Comparison of ENCODE assay signal across 1 cellular context in genomic region chr20:38446441-38447209, GRCh38.
A peak's percentile ranks its signal among the peaks of the same experiment; 100 is the strongest.
TF ChIP-seq lines count a peak whose summit lies in the region.

No MANE protein-coding gene starts in this region.

TF ChIP-seq in HepG2, 621 proteins besides CTCF, POLR2A, EP300 and RAD21 (continued from another document and continues in another):
- TF ChIP-seq, protein P1, sequence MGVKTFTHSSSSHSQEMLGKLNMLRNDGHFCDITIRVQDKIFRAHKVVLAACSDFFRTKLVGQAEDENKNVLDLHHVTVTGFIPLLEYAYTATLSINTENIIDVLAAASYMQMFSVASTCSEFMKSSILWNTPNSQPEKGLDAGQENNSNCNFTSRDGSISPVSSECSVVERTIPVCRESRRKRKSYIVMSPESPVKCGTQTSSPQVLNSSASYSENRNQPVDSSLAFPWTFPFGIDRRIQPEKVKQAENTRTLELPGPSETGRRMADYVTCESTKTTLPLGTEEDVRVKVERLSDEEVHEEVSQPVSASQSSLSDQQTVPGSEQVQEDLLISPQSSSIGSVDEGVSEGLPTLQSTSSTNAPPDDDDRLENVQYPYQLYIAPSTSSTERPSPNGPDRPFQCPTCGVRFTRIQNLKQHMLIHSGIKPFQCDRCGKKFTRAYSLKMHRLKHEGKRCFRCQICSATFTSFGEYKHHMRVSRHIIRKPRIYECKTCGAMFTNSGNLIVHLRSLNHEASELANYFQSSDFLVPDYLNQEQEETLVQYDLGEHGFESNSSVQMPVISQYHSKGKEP (CRISPR knock-in tag; IDR thresholded peaks at IDR 0.05): peak; percentile 94
- TF ChIP-seq GLI4 (CRISPR knock-in tag; IDR thresholded peaks at IDR 0.05; ENCODE audit: borderline replicate concordance): peak; percentile 99; the same call in 1 of the 2 replicates
- TF ChIP-seq ZFP36 (IDR thresholded peaks at IDR 0.05; ENCODE audit: borderline replicate concordance, low read depth, low read length, partially characterized antibody): peak; percentile 26
- TF ChIP-seq SRSF1 (optimal IDR thresholded peaks at IDR 0.05; ENCODE audit: low read depth, low read length): peak; percentile 92
- TF ChIP-seq ZNF317 (CRISPR knock-in tag; IDR thresholded peaks at IDR 0.05): peak; percentile 91
- peak; percentile 97; the same call in 1 of the 2 replicates for TF ChIP-seq ZNF615 (CRISPR knock-in tag; IDR thresholded peaks at IDR 0.05; ENCODE audit: borderline replicate concordance)
- no peak for TF ChIP-seq PRPF4 (IDR thresholded peaks at IDR 0.05; ENCODE audit: low read depth, low read length, poor library complexity, severe bottlenecking)
- peak; percentile 80; the same call in 1 of the 2 replicates for TF ChIP-seq HIC2 (CRISPR knock-in tag; IDR thresholded peaks at IDR 0.05; ENCODE audit: low read depth)
- no peak for TF ChIP-seq RFX1 (IDR thresholded peaks at IDR 0.05)
- no peak for TF ChIP-seq SMARCC2 (IDR thresholded peaks at IDR 0.05)
- peak; percentile 70; the same call in 1 of the 2 replicates for TF ChIP-seq ZKSCAN1 (IDR thresholded peaks at IDR 0.05; ENCODE audit: low read length)
- TF ChIP-seq FOXA3 (CRISPR knock-in tag; IDR thresholded peaks at IDR 0.05): peak; percentile 89
- peak; percentile 47 for TF ChIP-seq MED8 (CRISPR knock-in tag; IDR thresholded peaks at IDR 0.05; ENCODE audit: insufficient replicate concordance)
- peak; percentile 99 for TF ChIP-seq HDAC1 (CRISPR knock-in tag; IDR thresholded peaks at IDR 0.05)
- TF ChIP-seq RFX5 (IDR thresholded peaks at IDR 0.05; ENCODE audit: low read depth, low read length): peak; percentile 32; the same call in 1 of the 2 replicates
- peak; percentile 89; the same call in 1 of the 2 replicates for TF ChIP-seq ZNF776 (CRISPR knock-in tag; IDR thresholded peaks at IDR 0.05)
- TF ChIP-seq ZEB1 (IDR thresholded peaks at IDR 0.05; ENCODE audit: insufficient replicate concordance, low read depth): no peak
- TF ChIP-seq ZNF780A (CRISPR knock-in tag; IDR thresholded peaks at IDR 0.05): no peak
- TF ChIP-seq CCDC6 (CRISPR knock-in tag; IDR thresholded peaks at IDR 0.05): peak; percentile 98
- no peak; the same call in 1 of the 2 replicates for TF ChIP-seq ZNF383 (CRISPR knock-in tag; IDR thresholded peaks at IDR 0.05; ENCODE audit: borderline replicate concordance)
- peak; percentile 82 for TF ChIP-seq HMG20B (CRISPR knock-in tag; conservative IDR thresholded peaks at IDR 0.05)
- peak; percentile 98 for TF ChIP-seq ZNF337 (CRISPR knock-in tag; IDR thresholded peaks at IDR 0.05; ENCODE audit: borderline replicate concordance, low read depth)
- TF ChIP-seq NRL (CRISPR knock-in tag; IDR thresholded peaks at IDR 0.05; ENCODE audit: borderline replicate concordance): peak; percentile 99
- no peak for TF ChIP-seq NR1H2 (CRISPR knock-in tag; IDR thresholded peaks at IDR 0.05; ENCODE audit: borderline replicate concordance, low read depth)
- 0 out of 2 replicates have a peak, but pooled peaks have one; percentile 88 for TF ChIP-seq SMYD3 (CRISPR knock-in tag; IDR thresholded peaks at IDR 0.05)
- TF ChIP-seq RBM22 (optimal IDR thresholded peaks at IDR 0.05; ENCODE audit: low read length): no peak
- TF ChIP-seq HNRNPL (IDR thresholded peaks at IDR 0.05; ENCODE audit: low read depth, low read length): peak; percentile 82; the same call in 1 of the 2 replicates
- peak; percentile 97 for TF ChIP-seq SP140L (CRISPR knock-in tag; IDR thresholded peaks at IDR 0.05; ENCODE audit: borderline replicate concordance)
- TF ChIP-seq STAT5B (CRISPR knock-in tag; IDR thresholded peaks at IDR 0.05): peak; percentile 92
- 0 out of 2 replicates have a peak, but pooled peaks have one; percentile 30 for TF ChIP-seq GTF3A (CRISPR knock-in tag; conservative IDR thresholded peaks at IDR 0.05)
- TF ChIP-seq SP1 (IDR thresholded peaks at IDR 0.05): no peak
- peak; percentile 94 for TF ChIP-seq SP1 (CRISPR knock-in tag; IDR thresholded peaks at IDR 0.05)
- TF ChIP-seq HHEX (CRISPR knock-in tag; IDR thresholded peaks at IDR 0.05): no peak; the same call in none of the 2 replicates
- TF ChIP-seq, protein P2, sequence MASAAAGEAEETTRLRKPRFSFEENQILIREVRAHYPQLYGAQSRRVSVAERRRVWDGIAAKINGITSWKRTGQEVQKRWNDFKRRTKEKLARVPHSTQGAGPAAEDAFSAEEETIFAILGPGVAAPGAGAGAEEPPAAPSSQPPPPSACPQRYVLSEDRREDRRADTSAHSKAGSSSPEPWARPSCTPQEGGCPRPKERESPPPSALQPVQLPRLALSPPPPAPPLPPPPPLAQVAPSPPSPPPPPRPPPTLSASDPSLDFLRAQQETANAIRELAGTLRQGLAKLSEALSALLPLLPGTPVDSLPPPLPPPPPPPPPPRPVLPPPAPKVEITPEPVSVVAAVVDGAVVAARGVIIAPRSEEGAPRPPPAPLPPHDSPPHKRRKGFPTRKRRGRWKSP (CRISPR knock-in tag; IDR thresholded peaks at IDR 0.05): peak; percentile 96
- peak; percentile 98 for TF ChIP-seq ZKSCAN8 (CRISPR knock-in tag; IDR thresholded peaks at IDR 0.05; ENCODE audit: borderline replicate concordance)
- peak; percentile 67; the same call in 1 of the 2 replicates for TF ChIP-seq SATB2 (CRISPR knock-in tag; IDR thresholded peaks at IDR 0.05)
- TF ChIP-seq, protein P3, sequence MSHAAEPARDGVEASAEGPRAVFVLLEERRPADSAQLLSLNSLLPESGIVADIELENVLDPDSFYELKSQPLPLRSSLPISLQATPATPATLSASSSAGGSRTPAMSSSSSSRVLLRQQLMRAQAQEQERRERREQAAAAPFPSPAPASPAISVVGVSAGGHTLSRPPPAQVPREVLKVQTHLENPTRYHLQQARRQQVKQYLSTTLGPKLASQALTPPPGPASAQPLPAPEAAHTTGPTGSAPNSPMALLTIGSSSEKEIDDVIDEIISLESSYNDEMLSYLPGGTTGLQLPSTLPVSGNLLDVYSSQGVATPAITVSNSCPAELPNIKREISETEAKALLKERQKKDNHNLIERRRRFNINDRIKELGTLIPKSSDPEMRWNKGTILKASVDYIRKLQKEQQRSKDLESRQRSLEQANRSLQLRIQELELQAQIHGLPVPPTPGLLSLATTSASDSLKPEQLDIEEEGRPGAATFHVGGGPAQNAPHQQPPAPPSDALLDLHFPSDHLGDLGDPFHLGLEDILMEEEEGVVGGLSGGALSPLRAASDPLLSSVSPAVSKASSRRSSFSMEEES (CRISPR knock-in tag; IDR thresholded peaks at IDR 0.05): peak; percentile 91
- peak; percentile 62; the same call in 1 of the 2 replicates for TF ChIP-seq NR2F2 (IDR thresholded peaks at IDR 0.05; ENCODE audit: borderline replicate concordance, low read depth)
- TF ChIP-seq JDP2 (CRISPR knock-in tag; IDR thresholded peaks at IDR 0.05; ENCODE audit: borderline replicate concordance): no peak
- 0 out of 2 replicates have a peak, but pooled peaks have one; percentile 35 for TF ChIP-seq DDIT3 (CRISPR knock-in tag; IDR thresholded peaks at IDR 0.05)
- TF ChIP-seq ZNF564 (CRISPR knock-in tag; IDR thresholded peaks at IDR 0.05): peak; percentile 97
- TF ChIP-seq DNMT1 (CRISPR knock-in tag; IDR thresholded peaks at IDR 0.05): peak; percentile 98
- peak; percentile 99 for TF ChIP-seq HOXA3 (CRISPR knock-in tag; IDR thresholded peaks at IDR 0.05)
- TF ChIP-seq, protein P4, sequence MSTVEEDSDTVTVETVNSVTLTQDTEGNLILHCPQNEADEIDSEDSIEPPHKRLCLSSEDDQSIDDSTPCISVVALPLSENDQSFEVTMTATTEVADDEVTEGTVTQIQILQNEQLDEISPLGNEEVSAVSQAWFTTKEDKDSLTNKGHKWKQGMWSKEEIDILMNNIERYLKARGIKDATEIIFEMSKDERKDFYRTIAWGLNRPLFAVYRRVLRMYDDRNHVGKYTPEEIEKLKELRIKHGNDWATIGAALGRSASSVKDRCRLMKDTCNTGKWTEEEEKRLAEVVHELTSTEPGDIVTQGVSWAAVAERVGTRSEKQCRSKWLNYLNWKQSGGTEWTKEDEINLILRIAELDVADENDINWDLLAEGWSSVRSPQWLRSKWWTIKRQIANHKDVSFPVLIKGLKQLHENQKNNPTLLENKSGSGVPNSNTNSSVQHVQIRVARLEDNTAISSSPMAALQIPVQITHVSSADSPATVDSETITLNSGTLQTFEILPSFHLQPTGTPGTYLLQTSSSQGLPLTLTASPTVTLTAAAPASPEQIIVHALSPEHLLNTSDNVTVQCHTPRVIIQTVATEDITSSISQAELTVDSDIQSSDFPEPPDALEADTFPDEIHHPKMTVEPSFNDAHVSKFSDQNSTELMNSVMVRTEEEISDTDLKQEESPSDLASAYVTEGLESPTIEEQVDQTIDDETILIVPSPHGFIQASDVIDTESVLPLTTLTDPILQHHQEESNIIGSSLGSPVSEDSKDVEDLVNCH (CRISPR knock-in tag; IDR thresholded peaks at IDR 0.05): 0 out of 2 replicates have a peak, but pooled peaks have one; percentile 88
- peak; percentile 84; the same call in 1 of the 2 replicates for TF ChIP-seq ZBTB7A (CRISPR knock-in tag; IDR thresholded peaks at IDR 0.05)
- no peak for TF ChIP-seq ZBTB8A (CRISPR knock-in tag; IDR thresholded peaks at IDR 0.05; ENCODE audit: borderline replicate concordance, low read depth)
- TF ChIP-seq, protein P5, sequence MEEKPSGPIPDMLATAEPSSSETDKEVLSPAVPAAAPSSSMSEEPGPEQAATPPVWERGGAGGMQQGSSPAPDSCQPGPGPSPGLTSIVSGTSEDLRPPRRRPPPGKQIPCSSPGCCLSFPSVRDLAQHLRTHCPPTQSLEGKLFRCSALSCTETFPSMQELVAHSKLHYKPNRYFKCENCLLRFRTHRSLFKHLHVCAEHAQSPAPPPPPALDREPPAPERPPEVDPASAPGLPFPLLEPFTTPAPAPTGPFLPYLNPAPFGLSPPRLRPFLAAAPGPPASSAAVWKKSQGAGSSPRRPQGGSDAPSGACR (CRISPR knock-in tag; IDR thresholded peaks at IDR 0.05): peak; percentile 99
- peak; percentile 54; the same call in 1 of the 2 replicates for TF ChIP-seq ATF6 (CRISPR knock-in tag; conservative IDR thresholded peaks at IDR 0.05)
- TF ChIP-seq CC2D1A (CRISPR knock-in tag; IDR thresholded peaks at IDR 0.05): 0 out of 2 replicates have a peak, but pooled peaks have one; percentile 88
- TF ChIP-seq, protein P6, sequence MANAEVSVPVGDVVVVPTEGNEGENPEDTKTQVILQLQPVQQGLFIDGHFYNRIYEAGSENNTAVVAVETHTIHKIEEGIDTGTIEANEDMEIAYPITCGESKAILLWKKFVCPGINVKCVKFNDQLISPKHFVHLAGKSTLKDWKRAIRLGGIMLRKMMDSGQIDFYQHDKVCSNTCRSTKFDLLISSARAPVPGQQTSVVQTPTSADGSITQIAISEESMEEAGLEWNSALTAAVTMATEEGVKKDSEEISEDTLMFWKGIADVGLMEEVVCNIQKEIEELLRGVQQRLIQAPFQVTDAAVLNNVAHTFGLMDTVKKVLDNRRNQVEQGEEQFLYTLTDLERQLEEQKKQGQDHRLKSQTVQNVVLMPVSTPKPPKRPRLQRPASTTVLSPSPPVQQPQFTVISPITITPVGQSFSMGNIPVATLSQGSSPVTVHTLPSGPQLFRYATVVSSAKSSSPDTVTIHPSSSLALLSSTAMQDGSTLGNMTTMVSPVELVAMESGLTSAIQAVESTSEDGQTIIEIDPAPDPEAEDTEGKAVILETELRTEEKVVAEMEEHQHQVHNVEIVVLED (CRISPR knock-in tag; IDR thresholded peaks at IDR 0.05; ENCODE audit: borderline replicate concordance): peak; percentile 95
- TF ChIP-seq ZNF12 (CRISPR knock-in tag; IDR thresholded peaks at IDR 0.05): peak; percentile 86
- TF ChIP-seq, protein P7, sequence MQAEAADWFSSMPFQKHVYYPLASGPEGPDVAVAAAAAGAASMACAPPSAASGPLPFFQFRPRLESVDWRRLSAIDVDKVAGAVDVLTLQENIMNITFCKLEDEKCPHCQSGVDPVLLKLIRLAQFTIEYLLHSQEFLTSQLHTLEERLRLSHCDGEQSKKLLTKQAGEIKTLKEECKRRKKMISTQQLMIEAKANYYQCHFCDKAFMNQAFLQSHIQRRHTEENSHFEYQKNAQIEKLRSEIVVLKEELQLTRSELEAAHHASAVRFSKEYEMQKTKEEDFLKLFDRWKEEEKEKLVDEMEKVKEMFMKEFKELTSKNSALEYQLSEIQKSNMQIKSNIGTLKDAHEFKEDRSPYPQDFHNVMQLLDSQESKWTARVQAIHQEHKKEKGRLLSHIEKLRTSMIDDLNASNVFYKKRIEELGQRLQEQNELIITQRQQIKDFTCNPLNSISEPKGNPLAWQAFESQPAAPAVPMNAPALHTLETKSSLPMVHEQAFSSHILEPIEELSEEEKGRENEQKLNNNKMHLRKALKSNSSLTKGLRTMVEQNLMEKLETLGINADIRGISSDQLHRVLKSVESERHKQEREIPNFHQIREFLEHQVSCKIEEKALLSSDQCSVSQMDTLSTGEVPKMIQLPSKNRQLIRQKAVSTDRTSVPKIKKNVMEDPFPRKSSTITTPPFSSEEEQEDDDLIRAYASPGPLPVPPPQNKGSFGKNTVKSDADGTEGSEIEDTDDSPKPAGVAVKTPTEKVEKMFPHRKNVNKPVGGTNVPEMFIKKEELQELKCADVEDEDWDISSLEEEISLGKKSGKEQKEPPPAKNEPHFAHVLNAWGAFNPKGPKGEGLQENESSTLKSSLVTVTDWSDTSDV (CRISPR knock-in tag; IDR thresholded peaks at IDR 0.05): peak; percentile 98
- no peak; the same call in 1 of the 2 replicates for TF ChIP-seq ZBTB3 (CRISPR knock-in tag; IDR thresholded peaks at IDR 0.05; ENCODE audit: borderline replicate concordance, low read depth)
- peak; percentile 85 for TF ChIP-seq FOSL2 (CRISPR knock-in tag; IDR thresholded peaks at IDR 0.05)
